8 cellular contexts compared by ENCODE assay signal in the genomic region with DNA sequence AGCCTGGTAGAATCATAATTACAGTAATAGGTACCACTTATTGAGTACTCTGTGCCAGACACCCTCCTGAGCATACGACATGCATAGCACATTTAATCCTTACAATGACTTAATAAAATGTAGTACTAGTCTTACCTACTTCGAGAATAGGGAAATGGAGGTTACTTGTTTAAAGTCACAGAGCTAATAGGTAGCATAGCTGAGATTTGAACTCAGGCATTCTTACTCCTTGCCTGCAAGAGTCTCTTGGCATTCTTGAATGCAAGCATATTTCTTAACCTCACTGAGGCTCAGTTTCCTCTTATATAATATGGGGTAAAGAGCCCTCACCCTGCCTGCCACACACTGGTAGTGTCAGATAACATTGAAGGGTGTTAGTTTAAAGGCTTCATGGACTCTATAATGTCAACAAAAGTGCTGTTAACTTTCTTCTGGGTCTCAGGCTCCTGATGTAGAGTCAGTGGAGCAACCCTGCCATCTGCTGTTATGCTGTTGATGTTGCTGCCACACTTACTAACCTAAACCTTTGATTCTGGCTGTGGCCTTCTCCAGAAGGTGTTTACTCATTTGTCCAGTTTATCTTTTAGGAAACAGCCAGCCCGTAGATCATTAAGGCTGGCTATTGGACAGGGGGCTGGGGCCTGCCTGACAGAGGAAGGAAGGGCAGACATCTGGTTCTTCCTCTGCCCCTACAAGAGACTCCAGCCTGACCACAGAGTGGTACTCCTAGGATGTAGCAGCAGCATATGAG. TPM values are rescaled to one million over a fixed set of nuclear protein-coding genes. Genes with fewer than 3 reads are reported as not detected.
DNase-seq lines count a peak whose midpoint lies in the region; ATAC-seq and TF ChIP-seq lines count a peak whose summit lies in the region.

No MANE protein-coding gene starts in this region.

- H3K36me3 Mint-ChIP-seq in activated naive CD8-positive, alpha-beta T cell treated with anti-CD3 and anti-CD28 coated beads, Interleukin-2, amount 50 U/mL, for 24 hours (ENCODE audit: low read depth) = peaks cover 7% of the 10 kb centered on the region

- peak; percentile 73 for TF ChIP-seq CTCF in GM12865 (IDR thresholded peaks at IDR 0.05; ENCODE audit: insufficient read depth, low read depth, low read length, missing control alignments)

- peak overlapping the region; percentile 55 for H3K27ac Mint-ChIP-seq in activated naive CD8-positive, alpha-beta T cell treated with anti-CD3 and anti-CD28 coated beads, Interleukin-2, amount 50 U/mL, for 24 hours

- no peak overlapping the region for H3K4me3 Mint-ChIP-seq in activated naive CD8-positive, alpha-beta T cell treated with anti-CD3 and anti-CD28 coated beads, Interleukin-2, amount 50 U/mL, for 24 hours

- H3K9me3 Mint-ChIP-seq in activated naive CD8-positive, alpha-beta T cell treated with anti-CD3 and anti-CD28 coated beads, Interleukin-2, amount 50 U/mL, for 24 hours = no peaks in the 10 kb centered on the region

- no peak overlapping the region for H3K4me3 ChIP-seq in GM12865 (ENCODE audit: low read depth, low read length)

- peak; percentile 37 for ATAC-seq in activated naive CD8-positive, alpha-beta T cell treated with anti-CD3 and anti-CD28 coated beads, Interleukin-2, amount 50 U/mL, for 24 hours
- ATAC-seq in left cardiac atrium = peak; percentile 78 to 84
- ATAC-seq in sciatic nerve = peak; percentile 87
- ATAC-seq in HG02610 (IDR thresholded peaks at IDR 0.05; ENCODE audit: unreplicated experiment) = no peak

- DNase-seq in AG08396 (ENCODE audit: low spot score) = peak; percentile 59
- peak; percentile 73 for DNase-seq in GM12865 (ENCODE audit: low read depth)
- DNase-seq in OCI-M1 (lab: John Stamatoyannopoulos, UW) = peak; percentile 86
- DNase-seq in activated naive CD8-positive, alpha-beta T cell treated with anti-CD3 and anti-CD28 coated beads, Interleukin-2, amount 50 U/mL, for 24 hours = peak; percentile 10
- DNase-seq in left cardiac atrium = no peak
- DNase-seq in sciatic nerve (ENCODE audit: low spot score) = no peak
- no peak for DNase-seq in NCI-H748 treated with DMSO at 0.1 percent for 48 hours (lab: John Stamatoyannopoulos, UW)

- H3K27me3 Mint-ChIP-seq in activated naive CD8-positive, alpha-beta T cell treated with anti-CD3 and anti-CD28 coated beads, Interleukin-2, amount 50 U/mL, for 24 hours = no peaks in the 10 kb centered on the region

- intact Hi-C loops in left cardiac atrium (cut with DNase I) (no loop called here), sciatic nerve (cut with DNase I) (no loop called here)

- H3K4me1 Mint-ChIP-seq in activated naive CD8-positive, alpha-beta T cell treated with anti-CD3 and anti-CD28 coated beads, Interleukin-2, amount 50 U/mL, for 24 hours = peaks cover 31% of the 10 kb centered on the region

RNA-seq across cellular contexts. Expression of a gene that starts 18.9 kb away (rescaled TPM):
- total RNA-seq in left cardiac atrium (10 to 100 TPM; 10.2 to 18.5 TPM), sciatic nerve (64.2 TPM)

Comparison
In these comparisons a context has a peak if more than half of its experiments do, and no peak if none do; other contexts are left out.
1. DNase-seq: peak in AG08396 (single experiment), GM12865 (single experiment), OCI-M1 (single experiment) and activated naive CD8-positive, alpha-beta T cell treated with anti-CD3 and anti-CD28 coated beads, Interleukin-2, amount 50 U/mL, for 24 hours (single experiment); none in left cardiac atrium (single experiment), sciatic nerve (single experiment) and NCI-H748 treated with DMSO at 0.1 percent for 48 hours (single experiment).